ENCODE assay signal across 8 cellular contexts in genomic region chr1:202629257-202629811, GRCh38.
DNase-seq lines count a peak whose midpoint lies in the region; ATAC-seq and TF ChIP-seq lines count a peak whose summit lies in the region.
"Not testable (repeated sequence)": the region's sequence is repeated elsewhere in the genome, so short reads cannot be mapped to it uniquely, and the experiment has no call there.

No MANE protein-coding gene starts in this region.

- POLR2A ChIA-PET in activated CD8-positive, alpha-beta T cell treated with anti-CD3 and anti-CD28 coated beads for 36 hours (lab: Charles Lee): not testable (repeated sequence)

- peaks cover 27% of the 10 kb centered on the region for H3K27me3 Mint-ChIP-seq in activated CD8-positive, alpha-beta T cell treated with anti-CD3 and anti-CD28 coated beads for 36 hours

- H3K36me3 Mint-ChIP-seq in activated CD8-positive, alpha-beta T cell treated with anti-CD3 and anti-CD28 coated beads for 36 hours (ENCODE audit: low read depth); stimulated activated effector memory CD8-positive, alpha-beta T cell treated with anti-CD3 and anti-CD28 coated beads, Interleukin-12 subunit alpha, Interleukin-12 subunit beta, amount 100 ng/mL, for 72 hours: not testable (repeated sequence)

- CTCF ChIA-PET in activated CD8-positive, alpha-beta T cell treated with anti-CD3 and anti-CD28 coated beads for 36 hours (lab: Charles Lee): interaction anchor here (2.3 kb wide), 1 partner anchor 90 kb away, joined by 6 read pairs; no protein-coding TSS in a partner anchor

- H3K9me3 Mint-ChIP-seq in activated CD8-positive, alpha-beta T cell treated with anti-CD3 and anti-CD28 coated beads for 36 hours; stimulated activated effector memory CD8-positive, alpha-beta T cell treated with anti-CD3 and anti-CD28 coated beads, Interleukin-12 subunit alpha, Interleukin-12 subunit beta, amount 100 ng/mL, for 72 hours: not testable (repeated sequence)

- DNase-seq in GF-D8 (lab: John Stamatoyannopoulos, UW) (peak; percentile 61), NOMO-1 treated with DMSO at 0.1 percent for 48 hours (lab: John Stamatoyannopoulos, UW; ENCODE audit: unreplicated experiment) (peak; percentile 86), globus pallidus (ENCODE audit: low spot score) (peak; percentile 16)
- peak; percentile 28 for DNase-seq in activated CD8-positive, alpha-beta T cell treated with anti-CD3 and anti-CD28 coated beads for 36 hours
- peak in 1 of 2 donors; percentile 59 for DNase-seq in stimulated activated effector memory CD8-positive, alpha-beta T cell treated with anti-CD3 and anti-CD28 coated beads, Interleukin-12 subunit alpha, Interleukin-12 subunit beta, amount 100 ng/mL, for 72 hours (ENCODE audit: low spot score in 2 of 2)

- H3K4me1 Mint-ChIP-seq in activated CD8-positive, alpha-beta T cell treated with anti-CD3 and anti-CD28 coated beads for 36 hours (ENCODE audit: low read depth): peaks cover 32% of the 10 kb centered on the region
- H3K4me1 Mint-ChIP-seq in stimulated activated effector memory CD8-positive, alpha-beta T cell treated with anti-CD3 and anti-CD28 coated beads, Interleukin-12 subunit alpha, Interleukin-12 subunit beta, amount 100 ng/mL, for 72 hours: peaks cover 52% of the 10 kb centered on the region

- H3K4me3 Mint-ChIP-seq in activated CD8-positive, alpha-beta T cell treated with anti-CD3 and anti-CD28 coated beads for 36 hours: not testable (repeated sequence)
- peak overlapping the region; percentile 22 for H3K4me3 Mint-ChIP-seq in stimulated activated effector memory CD8-positive, alpha-beta T cell treated with anti-CD3 and anti-CD28 coated beads, Interleukin-12 subunit alpha, Interleukin-12 subunit beta, amount 100 ng/mL, for 72 hours

- intact Hi-C loops in activated CD8-positive, alpha-beta T cell treated with anti-CD3 and anti-CD28 coated beads for 36 hours (cut with micrococcal nuclease): not testable (repeated sequence)

- ATAC-seq in GM19438 (IDR thresholded peaks at IDR 0.05; ENCODE audit: low read depth, unreplicated experiment) (peak; percentile 74), HG02678 (IDR thresholded peaks at IDR 0.05; ENCODE audit: unreplicated experiment) (peak; percentile 77), HG03432 (IDR thresholded peaks at IDR 0.05; ENCODE audit: unreplicated experiment) (peak; percentile 72)
- peak; percentile 80 for ATAC-seq in activated CD8-positive, alpha-beta T cell treated with anti-CD3 and anti-CD28 coated beads for 36 hours
- peak; percentile 81 for ATAC-seq in stimulated activated effector memory CD8-positive, alpha-beta T cell treated with anti-CD3 and anti-CD28 coated beads, Interleukin-12 subunit alpha, Interleukin-12 subunit beta, amount 100 ng/mL, for 72 hours

- not testable (repeated sequence) for H3K27ac Mint-ChIP-seq in activated CD8-positive, alpha-beta T cell treated with anti-CD3 and anti-CD28 coated beads for 36 hours
- H3K27ac Mint-ChIP-seq in stimulated activated effector memory CD8-positive, alpha-beta T cell treated with anti-CD3 and anti-CD28 coated beads, Interleukin-12 subunit alpha, Interleukin-12 subunit beta, amount 100 ng/mL, for 72 hours: peak overlapping the region; percentile 0

- TF ChIP-seq CTCF in activated CD8-positive, alpha-beta T cell treated with anti-CD3 and anti-CD28 coated beads for 36 hours (IDR thresholded peaks at IDR 0.05): not testable (repeated sequence)
